In genomic region chr5:119270121-119270565, GRCh38 we compare ENCODE assay signal across 10 cellular contexts.
DNase-seq lines count a peak whose midpoint lies in the region; ATAC-seq and TF ChIP-seq lines count a peak whose summit lies in the region.
"Had no signal": no experiment of that assay in that cellular context is flagged by ENCODE, and none has a peak within 500 bp of the region (broad histone marks: within the 10 kb centered on the region; RNA-seq: fewer than 3 reads in every experiment).

No MANE protein-coding gene starts in this region.

- CTCF ChIA-PET in IMR-90 (lab: Yijun Ruan, JAX) = interaction anchor here (1.4 kb wide), 1 partner anchor 142 kb away, joined by 3 read pairs; no protein-coding TSS in a partner anchor

- 0 out of 2 replicates have a peak overlapping the region, but pooled peaks have one; percentile 13 for H3K4me2 ChIP-seq in IMR-90 (ENCODE audit: low read depth, low read length)

- no peak overlapping the region for H2AFZ ChIP-seq in IMR-90 (replicated peaks; ENCODE audit: low read length, poor library complexity)

- no TSS peak for BruUV-seq in IMR-90 (replicated peaks; lab: Mats Ljungman, UMichigan)

- no peak overlapping the region for H3K56ac ChIP-seq in IMR-90 (ENCODE audit: extremely low read depth, insufficient read depth, low read length)

- H4K5ac ChIP-seq in IMR-90 (ENCODE audit: low read depth, low read length) = no peak overlapping the region

- POLR2A ChIA-PET in IMR-90 (lab: Charles Lee; ENCODE audit: unreplicated experiment) = no interaction called here

- no peak for TF ChIP-seq RAD21 in IMR-90 (IDR thresholded peaks at IDR 0.05; ENCODE audit: low read length)

- peaks cover 14% of the 10 kb centered on the region for H3K9me1 ChIP-seq in IMR-90 (ENCODE audit: insufficient read depth, low read length)

- no peak overlapping the region for H2AK9ac ChIP-seq in IMR-90 (replicated peaks; ENCODE audit: low read depth, low read length, poor library complexity)

- no peak overlapping the region for H2BK15ac ChIP-seq in IMR-90 (ENCODE audit: low read depth, low read length)

- in situ Hi-C loops in IMR-90 (cut with MboI; ENCODE audit: low sequenced_read_pairs) = no loop called here

- no CpG with 5 or more reads among the region's 5 CpGs for WGBS in IMR-90 (ENCODE audit: extremely low coverage in 2 of 2, insufficient read length in 1 of 2), 2 experiments

- H3K79me1 ChIP-seq in IMR-90 (ENCODE audit: low read depth in 1 of 2, low read length in 2 of 2) = peaks cover 22 to 42% of the 10 kb centered on the region in 2 experiments

- no peaks in the 10 kb centered on the region for H3K9me3 ChIP-seq in CD4-positive, CD25-positive, alpha-beta regulatory T cell (ENCODE audit: control insufficient read depth in 2 of 2, low read length in 2 of 2)
- no peaks in the 10 kb centered on the region for H3K9me3 ChIP-seq in IMR-90 (ENCODE audit: control insufficient read depth, insufficient read depth, low read length)

- H2BK120ac ChIP-seq in IMR-90 (ENCODE audit: low read depth, low read length) = no peak overlapping the region

- no peak for TF ChIP-seq CTCF in IMR-90 (conservative IDR thresholded peaks at IDR 0.05; ENCODE audit: low read depth, low read length)

- ATAC-seq in CD4-positive, CD25-positive, alpha-beta regulatory T cell (ENCODE audit: low read depth in 2 of 2) = no peak
- ATAC-seq in IMR-90 (ENCODE audit: low read depth) = no peak
- no peak for ATAC-seq in natural killer cell treated with Interleukin-12 subunit alpha and Interleukin-12 subunit beta and Interleukin-15 and Interleukin-18, amount 100 ng/mL, for 72 hours
- no peak for ATAC-seq in HG03378 (IDR thresholded peaks at IDR 0.05; ENCODE audit: unreplicated experiment)

- H3K23ac ChIP-seq in IMR-90 (ENCODE audit: low read depth, low read length) = no peak overlapping the region

- TF ChIP-seq POLR2A in IMR-90 (IDR thresholded peaks at IDR 0.05; ENCODE audit: low read depth, low read length) = no peak

- no peak overlapping the region for H3K18ac ChIP-seq in IMR-90 (ENCODE audit: low read depth, low read length)

- peak overlapping the region; percentile 93 to 98 (median 97) for H3K27ac Mint-ChIP-seq in CD4-positive, CD25-positive, alpha-beta regulatory T cell
- peak overlapping the region; percentile 93 for H3K27ac Mint-ChIP-seq in activated naive CD8-positive, alpha-beta T cell treated with anti-CD3 and anti-CD28 coated beads for 36 hours
- H3K27ac Mint-ChIP-seq in natural killer cell treated with Interleukin-12 subunit alpha and Interleukin-12 subunit beta and Interleukin-15 and Interleukin-18, amount 100 ng/mL, for 72 hours = peak overlapping the region; percentile 86 to 99

- no peak overlapping the region for H4K8ac ChIP-seq in IMR-90 (ENCODE audit: low read depth in 2 of 2, low read length in 2 of 2)

- peaks cover 57% of the 10 kb centered on the region for H3K4me1 ChIP-seq in CD4-positive, CD25-positive, alpha-beta regulatory T cell (ENCODE audit: control insufficient read depth, insufficient read depth, low read length, poor library complexity, severe bottlenecking)
- H3K4me1 ChIP-seq in IMR-90 (ENCODE audit: control insufficient read depth, insufficient read depth, low read length) = peaks cover 13% of the 10 kb centered on the region

- H3K4me3 Mint-ChIP-seq in CD4-positive, CD25-positive, alpha-beta regulatory T cell = peak overlapping the region; percentile 96 to 99 (median 98)
- H3K4me3 Mint-ChIP-seq in activated naive CD8-positive, alpha-beta T cell treated with anti-CD3 and anti-CD28 coated beads for 36 hours = peak overlapping the region; percentile 93
- peak overlapping the region; percentile 99 for H3K4me3 Mint-ChIP-seq in natural killer cell treated with Interleukin-12 subunit alpha and Interleukin-12 subunit beta and Interleukin-15 and Interleukin-18, amount 100 ng/mL, for 72 hours

- no peak overlapping the region for H3K4ac ChIP-seq in IMR-90 (ENCODE audit: low read depth, low read length)

- no peak overlapping the region for H4K91ac ChIP-seq in IMR-90 (ENCODE audit: insufficient read depth, low read depth, low read length)

- H2AK5ac ChIP-seq in IMR-90 (ENCODE audit: low read depth, low read length) = peak overlapping the region; percentile 57

- no peaks in the 10 kb centered on the region for H3K9me3 Mint-ChIP-seq in CD4-positive, CD25-positive, alpha-beta regulatory T cell
- H3K9me3 Mint-ChIP-seq in activated naive CD8-positive, alpha-beta T cell treated with anti-CD3 and anti-CD28 coated beads for 36 hours = peaks cover 9% of the 10 kb centered on the region
- peaks cover 5% of the 10 kb centered on the region for H3K9me3 Mint-ChIP-seq in natural killer cell treated with Interleukin-12 subunit alpha and Interleukin-12 subunit beta and Interleukin-15 and Interleukin-18, amount 100 ng/mL, for 72 hours

- H2BK20ac ChIP-seq in IMR-90 (ENCODE audit: low read depth, low read length) = no peak overlapping the region

- dilution Hi-C loops in IMR-90 (cut with HindIII; ENCODE audit: low sequenced_read_pairs, unreplicated experiment) = no loop called here

- H3K27me3 ChIP-seq in CD4-positive, CD25-positive, alpha-beta regulatory T cell (ENCODE audit: control insufficient read depth, insufficient read depth, low read length) = no peaks in the 10 kb centered on the region
- no peaks in the 10 kb centered on the region for H3K27me3 ChIP-seq in IMR-90 (ENCODE audit: control insufficient read depth, insufficient read depth, low read length)

- H3K36me3 ChIP-seq in CD4-positive, CD25-positive, alpha-beta regulatory T cell (ENCODE audit: control insufficient read depth, insufficient read depth, low read length) = no peaks in the 10 kb centered on the region
- no peaks in the 10 kb centered on the region for H3K36me3 ChIP-seq in IMR-90 (ENCODE audit: control insufficient read depth, insufficient read depth, low read length)

- H3K27me3 Mint-ChIP-seq in CD4-positive, CD25-positive, alpha-beta regulatory T cell = no peaks in the 10 kb centered on the region
- no peaks in the 10 kb centered on the region for H3K27me3 Mint-ChIP-seq in activated naive CD8-positive, alpha-beta T cell treated with anti-CD3 and anti-CD28 coated beads for 36 hours
- no peaks in the 10 kb centered on the region for H3K27me3 Mint-ChIP-seq in natural killer cell treated with Interleukin-12 subunit alpha and Interleukin-12 subunit beta and Interleukin-15 and Interleukin-18, amount 100 ng/mL, for 72 hours

- peaks cover 17% of the 10 kb centered on the region for H3K36me3 Mint-ChIP-seq in CD4-positive, CD25-positive, alpha-beta regulatory T cell
- H3K36me3 Mint-ChIP-seq in activated naive CD8-positive, alpha-beta T cell treated with anti-CD3 and anti-CD28 coated beads for 36 hours = peaks cover 41% of the 10 kb centered on the region
- peaks cover 6% of the 10 kb centered on the region for H3K36me3 Mint-ChIP-seq in natural killer cell treated with Interleukin-12 subunit alpha and Interleukin-12 subunit beta and Interleukin-15 and Interleukin-18, amount 100 ng/mL, for 72 hours

- H3K27ac ChIP-seq in CD4-positive, CD25-positive, alpha-beta regulatory T cell (ENCODE audit: insufficient read depth, low read length, poor library complexity, severe bottlenecking) = peak overlapping the region; percentile 88
- H3K27ac ChIP-seq in IMR-90 (ENCODE audit: insufficient read depth, low read length) = no peak overlapping the region

- peak overlapping the region; percentile 98 for H3K4me3 ChIP-seq in CD4-positive, CD25-positive, alpha-beta regulatory T cell (ENCODE audit: low read depth, low read length)
- H3K4me3 ChIP-seq in IMR-90 (ENCODE audit: insufficient read depth, low read depth, low read length) = no peak overlapping the region

- H4K20me1 ChIP-seq in IMR-90 (ENCODE audit: insufficient read depth, low read length) = no peaks in the 10 kb centered on the region

- no peak overlapping the region for H3K9ac ChIP-seq in IMR-90 (ENCODE audit: low read depth, low read length)

- H3K14ac ChIP-seq in IMR-90 (replicated peaks; ENCODE audit: low read depth, low read length) = no peak overlapping the region

- intact Hi-C loops in IMR-90 (cut with micrococcal nuclease) = no loop called here

- H2BK5ac ChIP-seq in IMR-90 (ENCODE audit: low read depth, low read length, poor library complexity, severe bottlenecking) = no peak overlapping the region

- H3K4me1 Mint-ChIP-seq in CD4-positive, CD25-positive, alpha-beta regulatory T cell = peaks cover 24 to 76% (median 57%) of the 10 kb centered on the region in 4 donors
- H3K4me1 Mint-ChIP-seq in activated naive CD8-positive, alpha-beta T cell treated with anti-CD3 and anti-CD28 coated beads for 36 hours = peaks cover 58% of the 10 kb centered on the region
- H3K4me1 Mint-ChIP-seq in natural killer cell treated with Interleukin-12 subunit alpha and Interleukin-12 subunit beta and Interleukin-15 and Interleukin-18, amount 100 ng/mL, for 72 hours (ENCODE audit: low read depth in 2 of 2) = peaks cover 77 to 87% of the 10 kb centered on the region in 2 donors

- peak in 1 of 3 donors; percentile 38 for DNase-seq in CD4-positive, CD25-positive, alpha-beta regulatory T cell
- no peak for DNase-seq in IMR-90
- no peak for DNase-seq in activated naive CD8-positive, alpha-beta T cell treated with anti-CD3 and anti-CD28 coated beads for 36 hours
- no peak for DNase-seq in natural killer cell treated with Interleukin-12 subunit alpha and Interleukin-12 subunit beta and Interleukin-15 and Interleukin-18, amount 100 ng/mL, for 72 hours (ENCODE audit: low spot score)
- no peak for DNase-seq in germinal center (ENCODE audit: low spot score)
- no peak for DNase-seq in retina
- DNase-seq in DMS79 (lab: John Stamatoyannopoulos, UW) = no peak
- DNase-seq: cortex of kidney, small intestine had no signal

TF ChIP-seq in IMR-90, 13 proteins besides CTCF, POLR2A, EP300 and RAD21:
- TF ChIP-seq USF2 (IDR thresholded peaks at IDR 0.05; ENCODE audit: low read depth, low read length) (no peak), MAZ (IDR thresholded peaks at IDR 0.05; ENCODE audit: borderline replicate concordance, low read depth, low read length) (no peak), CEBPB (IDR thresholded peaks at IDR 0.05; ENCODE audit: low read depth, low read length) (no peak), BHLHE40 (IDR thresholded peaks at IDR 0.05; ENCODE audit: low read depth, low read length) (no peak)
